In the genomic region with DNA sequence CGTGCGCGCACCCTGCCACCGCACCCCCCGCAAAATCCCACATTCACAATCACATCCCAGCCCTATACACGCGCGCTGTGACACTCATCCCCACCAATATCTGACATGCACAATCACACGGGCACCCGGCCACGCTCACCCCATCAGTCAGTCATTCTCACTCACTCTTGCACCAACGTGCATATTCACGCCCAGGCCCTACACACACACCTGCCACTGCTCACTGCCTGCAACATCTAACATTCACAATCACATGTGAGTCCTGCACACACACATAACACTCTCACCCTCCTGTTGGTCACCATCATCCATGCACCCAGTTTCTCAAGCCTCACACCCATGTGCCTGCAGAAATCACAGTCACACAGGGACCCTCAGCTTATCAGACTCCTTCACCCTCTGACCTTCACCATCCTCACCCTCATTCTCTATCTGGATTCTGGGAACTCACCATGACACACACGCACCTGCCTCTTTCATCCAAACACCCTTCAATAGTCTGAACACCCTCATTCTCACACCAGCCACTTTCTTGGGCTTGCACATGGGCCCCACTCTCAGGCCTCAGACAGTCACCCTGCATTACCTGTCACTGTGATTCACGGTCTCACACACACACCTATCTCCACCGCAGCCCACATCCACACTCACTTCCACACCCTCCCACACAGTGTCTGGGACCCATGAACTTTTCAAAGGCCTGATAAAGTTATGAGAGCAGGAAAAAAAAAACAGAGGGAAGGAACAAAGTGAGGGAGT, we compare ENCODE assay signal across 8 cellular contexts. TPM values are rescaled to one million over a fixed set of nuclear protein-coding genes. Genes with fewer than 3 reads are reported as not detected.
DNase-seq lines count a peak whose midpoint lies in the region; ATAC-seq and TF ChIP-seq lines count a peak whose summit lies in the region.

No MANE protein-coding gene starts in this region.

- H3K36me3 ChIP-seq in CD4-positive, alpha-beta memory T cell (ENCODE audit: insufficient read depth, low read length) = no peaks in the 10 kb centered on the region
- H3K36me3 ChIP-seq in neural cell (ENCODE audit: insufficient read depth, low read length) = no peaks in the 10 kb centered on the region

- H4K20me1 ChIP-seq in neural cell (ENCODE audit: insufficient read depth) = no peaks in the 10 kb centered on the region

- H3K36me3 Mint-ChIP-seq in CD4-positive, alpha-beta memory T cell = no peaks in the 10 kb centered on the region
- peaks cover 2% of the 10 kb centered on the region for H3K36me3 Mint-ChIP-seq in central memory CD8-positive, alpha-beta T cell (ENCODE audit: insufficient read depth)

- peaks cover 15% of the 10 kb centered on the region for H3K27me3 ChIP-seq in CD4-positive, alpha-beta memory T cell (ENCODE audit: insufficient read depth, low read length)
- no peaks in the 10 kb centered on the region for H3K27me3 ChIP-seq in neural cell (ENCODE audit: insufficient read depth, low read depth, low read length)

- POLR2A ChIA-PET in CD4-positive, alpha-beta memory T cell (lab: Charles Lee; ENCODE audit: partially characterized antibody) = no interaction called here

- peaks cover 15% of the 10 kb centered on the region for H3K79me2 ChIP-seq in neural cell (replicated peaks; ENCODE audit: insufficient read depth, low read length)

- peak; percentile 24 for ATAC-seq in central memory CD8-positive, alpha-beta T cell (replicated peaks; ENCODE audit: extremely low read depth, poor library complexity, severe bottlenecking)
- ATAC-seq in HG03354 (IDR thresholded peaks at IDR 0.05; ENCODE audit: poor library complexity, severe bottlenecking, unreplicated experiment) = no peak
- ATAC-seq in HG03460 (IDR thresholded peaks at IDR 0.05; ENCODE audit: unreplicated experiment) = no peak

- intact Hi-C loops in CD4-positive, alpha-beta memory T cell (cut with micrococcal nuclease) = no loop called here

- H3K9me2 ChIP-seq in neural cell (ENCODE audit: insufficient read depth, low read length) = no peaks in the 10 kb centered on the region

- TF ChIP-seq CTCF in neural cell (IDR thresholded peaks at IDR 0.05; ENCODE audit: poor library complexity, severe bottlenecking) = peak; percentile 19

- no peak overlapping the region for H3K27ac ChIP-seq in CD4-positive, alpha-beta memory T cell (ENCODE audit: low read depth, low read length)
- H3K27ac ChIP-seq in neural cell (ENCODE audit: low read length) = peak overlapping the region; percentile 60

- H3K9me3 ChIP-seq in CD4-positive, alpha-beta memory T cell (ENCODE audit: control insufficient read depth in 1 of 2, low read length in 2 of 2) = no peaks in the 10 kb centered on the region
- no peaks in the 10 kb centered on the region for H3K9me3 ChIP-seq in neural cell (ENCODE audit: low read length)

- H3K4me3 ChIP-seq in CD4-positive, alpha-beta memory T cell (ENCODE audit: low read length in 2 of 2) = no peak overlapping the region
- H3K4me3 ChIP-seq in neural cell (ENCODE audit: low read length) = peak overlapping the region; percentile 61

- DNase-seq in CD4-positive, alpha-beta memory T cell = no peak
- peak; percentile 48 for DNase-seq in HuH-7.5 (ENCODE audit: low spot score)
- DNase-seq in central memory CD8-positive, alpha-beta T cell (ENCODE audit: low spot score in 2 of 2) = no peak
- DNase-seq in activated effector memory CD4-positive, alpha-beta T cell treated with Interleukin-2 at 50 U/mL for 16 hours = no peak
- no peak for DNase-seq in NCI-H1092 treated with DMSO at 0.1 percent for 48 hours (lab: John Stamatoyannopoulos, UW)

- H3K27ac Mint-ChIP-seq in CD4-positive, alpha-beta memory T cell = no peak overlapping the region
- peak overlapping the region; percentile 61 for H3K27ac Mint-ChIP-seq in central memory CD8-positive, alpha-beta T cell (ENCODE audit: low read depth)

- H3K4me1 ChIP-seq in CD4-positive, alpha-beta memory T cell (ENCODE audit: insufficient read depth, low read length) = peaks cover 5% of the 10 kb centered on the region

- peak; percentile 28 for TF ChIP-seq EP300 in neural cell (conservative IDR thresholded peaks at IDR 0.05; ENCODE audit: poor library complexity, severe bottlenecking)

- peak overlapping the region; percentile 61 for H3K9ac ChIP-seq in neural cell (ENCODE audit: low read length)

- H3K4me3 Mint-ChIP-seq in CD4-positive, alpha-beta memory T cell = peak overlapping the region; percentile 48 to 77 (median 72)
- peak overlapping the region; percentile 79 for H3K4me3 Mint-ChIP-seq in central memory CD8-positive, alpha-beta T cell

- H2AFZ ChIP-seq in neural cell (ENCODE audit: low read depth, low read length) = peak overlapping the region; percentile 56

- no peak for TF ChIP-seq RAD21 in neural cell (conservative IDR thresholded peaks at IDR 0.05)

- no peak overlapping the region for H3K4me2 ChIP-seq in neural cell (ENCODE audit: low read length)

- CTCF ChIA-PET in CD4-positive, alpha-beta memory T cell (lab: Charles Lee; ENCODE audit: partially characterized antibody) = no interaction called here

- peaks cover 7 to 11% (median 8%) of the 10 kb centered on the region in 4 donors for H3K4me1 Mint-ChIP-seq in CD4-positive, alpha-beta memory T cell
- peaks cover 17% of the 10 kb centered on the region for H3K4me1 Mint-ChIP-seq in central memory CD8-positive, alpha-beta T cell

- H3F3A ChIP-seq in neural cell (ENCODE audit: insufficient read depth, low read length, poor library complexity, severe bottlenecking) = no peaks in the 10 kb centered on the region

- H3K9me3 Mint-ChIP-seq in CD4-positive, alpha-beta memory T cell = peaks cover 0 to 5% (median 0%) of the 10 kb centered on the region in 8 donors
- H3K9me3 Mint-ChIP-seq in central memory CD8-positive, alpha-beta T cell = no peaks in the 10 kb centered on the region

- peaks cover 18 to 27% of the 10 kb centered on the region in 2 donors for H3K27me3 Mint-ChIP-seq in CD4-positive, alpha-beta memory T cell
- peaks cover 18% of the 10 kb centered on the region for H3K27me3 Mint-ChIP-seq in central memory CD8-positive, alpha-beta T cell

TF ChIP-seq in neural cell, 6 proteins besides CTCF, POLR2A, EP300 and RAD21:
- TF ChIP-seq SMC3 (conservative IDR thresholded peaks at IDR 0.05; ENCODE audit: poor library complexity) (peak; percentile 17), EZH2 (IDR thresholded peaks at IDR 0.05; ENCODE audit: borderline replicate concordance, insufficient read depth, low read length, poor library complexity, severe bottlenecking) (no peak), MXI1 (conservative IDR thresholded peaks at IDR 0.05; ENCODE audit: poor library complexity, severe bottlenecking) (peak; percentile 50), POLR2AphosphoS5 (IDR thresholded peaks at IDR 0.05) (peak; percentile 46), TAF1 (IDR thresholded peaks at IDR 0.05; ENCODE audit: low read depth) (no peak)
- TF ChIP-seq, protein P1, sequence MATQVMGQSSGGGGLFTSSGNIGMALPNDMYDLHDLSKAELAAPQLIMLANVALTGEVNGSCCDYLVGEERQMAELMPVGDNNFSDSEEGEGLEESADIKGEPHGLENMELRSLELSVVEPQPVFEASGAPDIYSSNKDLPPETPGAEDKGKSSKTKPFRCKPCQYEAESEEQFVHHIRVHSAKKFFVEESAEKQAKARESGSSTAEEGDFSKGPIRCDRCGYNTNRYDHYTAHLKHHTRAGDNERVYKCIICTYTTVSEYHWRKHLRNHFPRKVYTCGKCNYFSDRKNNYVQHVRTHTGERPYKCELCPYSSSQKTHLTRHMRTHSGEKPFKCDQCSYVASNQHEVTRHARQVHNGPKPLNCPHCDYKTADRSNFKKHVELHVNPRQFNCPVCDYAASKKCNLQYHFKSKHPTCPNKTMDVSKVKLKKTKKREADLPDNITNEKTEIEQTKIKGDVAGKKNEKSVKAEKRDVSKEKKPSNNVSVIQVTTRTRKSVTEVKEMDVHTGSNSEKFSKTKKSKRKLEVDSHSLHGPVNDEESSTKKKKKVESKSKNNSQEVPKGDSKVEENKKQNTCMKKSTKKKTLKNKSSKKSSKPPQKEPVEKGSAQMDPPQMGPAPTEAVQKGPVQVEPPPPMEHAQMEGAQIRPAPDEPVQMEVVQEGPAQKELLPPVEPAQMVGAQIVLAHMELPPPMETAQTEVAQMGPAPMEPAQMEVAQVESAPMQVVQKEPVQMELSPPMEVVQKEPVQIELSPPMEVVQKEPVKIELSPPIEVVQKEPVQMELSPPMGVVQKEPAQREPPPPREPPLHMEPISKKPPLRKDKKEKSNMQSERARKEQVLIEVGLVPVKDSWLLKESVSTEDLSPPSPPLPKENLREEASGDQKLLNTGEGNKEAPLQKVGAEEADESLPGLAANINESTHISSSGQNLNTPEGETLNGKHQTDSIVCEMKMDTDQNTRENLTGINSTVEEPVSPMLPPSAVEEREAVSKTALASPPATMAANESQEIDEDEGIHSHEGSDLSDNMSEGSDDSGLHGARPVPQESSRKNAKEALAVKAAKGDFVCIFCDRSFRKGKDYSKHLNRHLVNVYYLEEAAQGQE (IDR thresholded peaks at IDR 0.05; ENCODE audit: borderline replicate concordance) = peak; percentile 35

RNA-seq across cellular contexts. Expression of a gene that starts 0.7 kb away (rescaled TPM):
- total RNA-seq in CD4-positive, alpha-beta memory T cell = 1 to 10 TPM in 1 of 2 experiments, under 1 TPM in 1; 0.47 to 1.0 TPM
- polyA plus RNA-seq in CD4-positive, alpha-beta memory T cell = under 1 TPM; 0.14 to 0.18 TPM
- 56.1 and 63.1 TPM in 2 replicates for polyA plus RNA-seq in neural cell
- polyA minus RNA-seq in neural cell = 212 and 222 TPM in 2 replicates

RNA-seq across cellular contexts. Expression of a gene that starts 33.4 kb away (rescaled TPM):
- under 1 TPM in 1 of 2 experiments, not detected in 1; 0.08 TPM for total RNA-seq in CD4-positive, alpha-beta memory T cell
- polyA plus RNA-seq in CD4-positive, alpha-beta memory T cell = not detected
- 1.1 and 1.4 TPM in 2 replicates for polyA plus RNA-seq in neural cell
- 1.5 and 2.3 TPM in 2 replicates for polyA minus RNA-seq in neural cell

Comparison
In these comparisons a context has a peak if more than half of its experiments do, and no peak if none do; other contexts are left out.
1. RNA of a gene that starts 0.7 kb away (polyA plus RNA-seq): 56.1 to 63.1 TPM in neural cell; 0.14 to 0.18 TPM in CD4-positive, alpha-beta memory T cell; every median in the first group is over 10 times any median in the second.